In genomic region chr2:228878138-228878537, GRCh38 we compare ENCODE assay signal across 26 cellular contexts.
"Had no signal": no experiment of that assay in that cellular context is flagged by ENCODE, and none has a peak within 500 bp of the region (broad histone marks: within the 10 kb centered on the region; RNA-seq: fewer than 3 reads in every experiment).

No MANE protein-coding gene starts in this region.

- ATAC-seq: stimulated activated effector memory CD8-positive, alpha-beta T cell treated with anti-CD3 and anti-CD28 coated beads, Interleukin-12 subunit alpha, Interleukin-12 subunit beta, amount 100 ng/mL, for 72 hours; stimulated activated memory B cell treated with anti-CD40 and anti-IgM and Interleukin-4, amounts not matched to agents 10 μg/mL and 1 μg/mL and 100 μg/mL, for 72 hours; stimulated activated naive B cell treated with anti-CD40 and anti-IgM and Interleukin-4, amounts not matched to agents 10 μg/mL and 1 μg/mL and 100 μg/mL, for 72 hours; stimulated activated naive CD8-positive, alpha-beta T cell treated with anti-CD3 and anti-CD28 coated beads, Interleukin-15, amount 100 ng/mL, for 72 hours; stimulated activated naive CD8-positive, alpha-beta T cell treated with anti-CD3 and anti-CD28 coated beads, Interleukin-15, Interleukin-2, amounts not matched to agents 100 U/mL and 50 U/mL, for 24 hours; upper lobe of right lung had no signal

- H3K4me3 ChIP-seq: stomach, suprapubic skin, testis, thoracic aorta, thyroid gland, tibial artery, tibial nerve, transverse colon, upper lobe of left lung, upper lobe of right lung, uterus, vagina had no signal

- H3K4me1 ChIP-seq: stomach, suprapubic skin, testis, thyroid gland, tibial artery, transverse colon, upper lobe of left lung, upper lobe of right lung, uterus, vagina had no signal

- H3K27me3 ChIP-seq: stomach, suprapubic skin, testis, thyroid gland, tibial artery, tibial nerve, transverse colon, upper lobe of left lung, upper lobe of right lung, uterus, vagina had no signal

- H3K27ac ChIP-seq: stomach, suprapubic skin, testis, thoracic aorta, thyroid gland, tibial artery, tibial nerve, transverse colon, upper lobe of left lung, upper lobe of right lung, uterus, vagina had no signal

- H3K9me3 ChIP-seq: suprapubic skin, testis, thyroid gland, transverse colon, upper lobe of right lung, uterus, vagina had no signal

- DNase-seq: stimulated activated CD4-positive, alpha-beta T cell treated with anti-CD3 and anti-CD28 coated beads, Interleukin-2, amount 100 ng/mL, for 48 hours; stimulated activated CD4-positive, alpha-beta T cell treated with anti-CD3 and anti-CD28 coated beads, Interleukin-4, amount 100 ng/mL, for 1 hour; stimulated activated CD4-positive, alpha-beta T cell treated with anti-CD3 and anti-CD28 coated beads, Interleukin-4, amount 100 ng/mL, for 24 hours; stimulated activated CD4-positive, alpha-beta T cell treated with anti-CD3 and anti-CD28 coated beads, Interleukin-4, amount 100 ng/mL, for 4 hours; stimulated activated CD8-positive, alpha-beta memory T cell treated with anti-CD3 and anti-CD28 coated beads, Interleukin-4, amount 100 ng/mL, for 48 hours; stimulated activated naive B cell treated with anti-CD40 and anti-IgM and Interleukin-4, amounts not matched to agents 10 μg/mL and 1 μg/mL and 100 μg/mL, for 72 hours; stimulated activated naive CD4-positive, alpha-beta T cell; stimulated activated naive CD4-positive, alpha-beta T cell treated with Interleukin-2 at 50 U/mL for 16 hours; stimulated activated naive CD8-positive, alpha-beta T cell treated with anti-CD3 and anti-CD28 coated beads, Interleukin-15, amount 100 ng/mL, for 72 hours; stimulated activated naive CD8-positive, alpha-beta T cell treated with anti-CD3 and anti-CD28 coated beads, Interleukin-15, Interleukin-2, amounts not matched to agents 100 U/mL and 50 U/mL, for 24 hours; stomach; substantia nigra; testis; thyroid gland; tibial artery; transverse colon; upper lobe of left lung; upper lobe of right lung; uterus had no signal

- FAIRE-seq: urothelium cell line had no signal

- H3K36me3 ChIP-seq: stomach, suprapubic skin, thoracic aorta, thyroid gland, tibial artery, tibial nerve, transverse colon, upper lobe of left lung, upper lobe of right lung, uterus, vagina had no signal
